9 cellular contexts compared by ENCODE assay signal in the genomic region with DNA sequence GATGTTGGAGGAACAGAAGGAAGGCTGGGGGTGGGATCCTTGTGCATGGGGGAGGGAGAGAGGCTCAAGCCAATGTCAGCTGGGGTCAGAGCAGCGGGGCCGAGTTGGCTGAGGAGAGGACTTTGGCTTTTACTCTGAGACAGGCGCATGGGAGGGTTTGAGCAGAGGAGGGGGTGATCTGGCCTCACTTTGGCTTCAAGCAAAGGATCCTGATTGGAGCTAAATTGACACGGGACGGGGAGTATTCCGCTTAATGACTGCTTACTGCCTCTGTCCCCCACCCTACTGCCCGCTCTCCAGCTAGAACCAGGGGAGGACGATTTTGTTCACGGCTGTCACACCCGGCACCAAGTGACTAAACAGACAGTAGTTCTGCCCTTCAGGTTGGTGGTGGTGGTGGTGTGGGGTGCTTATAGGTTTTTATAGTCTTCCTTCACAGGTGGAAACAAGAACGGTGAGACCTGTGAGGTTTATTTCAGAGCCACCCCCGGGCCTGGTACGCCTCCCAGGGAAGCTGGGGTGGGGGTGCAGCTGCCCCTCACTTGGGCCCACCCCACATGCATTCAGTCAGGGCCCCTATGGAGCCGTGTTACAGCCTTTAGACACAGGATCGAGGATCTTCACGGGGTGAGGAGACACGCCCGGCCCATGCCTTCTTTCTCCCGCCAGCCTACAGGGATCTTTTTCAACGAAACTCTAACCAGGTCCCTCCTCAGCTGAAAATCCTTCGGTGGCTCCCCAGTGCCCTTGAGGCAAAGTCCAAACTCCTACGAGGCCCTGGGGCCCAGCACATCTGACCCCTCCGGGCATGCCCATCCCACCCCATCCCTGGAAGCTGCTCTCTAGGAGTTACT. TPM values are rescaled to one million over a fixed set of nuclear protein-coding genes. Genes with fewer than 3 reads are reported as not detected.
A peak's percentile ranks its signal among the peaks of the same experiment; 100 is the strongest.
DNase-seq lines count a peak whose midpoint lies in the region; ATAC-seq, FAIRE-seq and TF ChIP-seq lines count a peak whose summit lies in the region.
"Had no signal": no experiment of that assay in that cellular context is flagged by ENCODE, and none has a peak within 500 bp of the region (broad histone marks: within the 10 kb centered on the region; RNA-seq: fewer than 3 reads in every experiment).

No MANE protein-coding gene starts in this region.

- H3K4me1 ChIP-seq in left ventricle myocardium inferior (peaks cover 56% of the 10 kb centered on the region), kidney (ENCODE audit: control insufficient read depth in 1 of 2, insufficient read depth in 1 of 2, low read depth in 1 of 2, low read length in 2 of 2) (peaks cover 0 to 7% of the 10 kb centered on the region in 2 donors), thyroid gland (peaks cover 35 to 45% of the 10 kb centered on the region in 2 donors), HAP-1 (peaks cover 33% of the 10 kb centered on the region)

- H3K36me3 Mint-ChIP-seq in WTC11 = no peaks in the 10 kb centered on the region

- H3K27ac ChIP-seq in left ventricle myocardium inferior (replicated peaks) (peak overlapping the region; percentile 76), kidney (ENCODE audit: low read depth in 2 of 2, low read length in 2 of 2) (peak overlapping the region in 1 of 2 donors; percentile 1), thyroid gland (peak overlapping the region in 2 of 3 donors; percentile 65 to 91)

- ATAC-seq in Right ventricle myocardium superior (ENCODE audit: poor library complexity) = no peak
- ATAC-seq in WTC11 = no peak

- no peak for DNase-seq in left ventricle myocardium inferior
- DNase-seq in Right ventricle myocardium superior = no peak
- no peak for DNase-seq in WTC11 (ENCODE audit: low spot score)
- DNase-seq in kidney = peak; percentile 66
- DNase-seq in thyroid gland = no peak
- DNase-seq in HAP-1 (ENCODE audit: low spot score in 2 of 2) = no peak
- DNase-seq in mesenteric fat pad (ENCODE audit: low spot score) = no peak
- DNase-seq in activated effector memory CD4-positive, alpha-beta T cell treated with Interleukin-2 at 50 U/mL for 16 hours = no peak
- DNase-seq: BE2C had no signal

- H3K4me1 Mint-ChIP-seq in WTC11 = peaks cover 66% of the 10 kb centered on the region

- no peak for TF ChIP-seq POLR2A in thyroid gland (IDR thresholded peaks at IDR 0.05)

- H3K4me3 ChIP-seq in left ventricle myocardium inferior (no peak overlapping the region), kidney (ENCODE audit: low read length in 2 of 2) (no peak overlapping the region), thyroid gland (replicated peaks in 1 of 3) (no peak overlapping the region), HAP-1 (no peak overlapping the region)

- H3K27ac Mint-ChIP-seq in WTC11 = no peak overlapping the region

- peaks cover 34% of the 10 kb centered on the region for H3K27me3 Mint-ChIP-seq in WTC11 (ENCODE audit: low read depth)

- H3K27me3 ChIP-seq in left ventricle myocardium inferior (ENCODE audit: low read depth) (no peaks in the 10 kb centered on the region), thyroid gland (no peaks in the 10 kb centered on the region), HAP-1 (ENCODE audit: low read depth) (no peaks in the 10 kb centered on the region)
- H3K27me3 ChIP-seq: BE2C had no signal

- WGBS in thyroid gland, 2 donors = 88 to 89% methylated on average over 23 of the region's 23 CpGs

- FAIRE-seq in kidney (lab: Jason Lieb, UNC) = no peak

- no peaks in the 10 kb centered on the region for H3K9me3 Mint-ChIP-seq in WTC11

- peak overlapping the region; percentile 75 for H3K4me3 Mint-ChIP-seq in WTC11

- in situ Hi-C loops in HAP-1 (cut with MboI; ENCODE audit: low sequenced_read_pairs) = loop anchor here (5.0 kb wide), 1 partner anchor 91 kb away; no protein-coding TSS in a partner anchor

- H3K36me3 ChIP-seq in left ventricle myocardium inferior (no peaks in the 10 kb centered on the region), kidney (ENCODE audit: control insufficient read depth in 1 of 2, insufficient read depth in 2 of 2, low read length in 2 of 2) (no peaks in the 10 kb centered on the region), thyroid gland (peaks cover 0 to 18% of the 10 kb centered on the region in 2 donors), HAP-1 (replicated peaks) (no peaks in the 10 kb centered on the region; the same call in 1 of the 2 replicates)

- TF ChIP-seq CTCF in left ventricle myocardium inferior (IDR thresholded peaks at IDR 0.05; ENCODE audit: borderline replicate concordance) (no peak), WTC11 (IDR thresholded peaks at IDR 0.05) (no peak), kidney (IDR thresholded peaks at IDR 0.05; ENCODE audit: borderline replicate concordance, extremely low read depth, insufficient read depth) (no peak), thyroid gland (IDR thresholded peaks at IDR 0.05) (no peak)

- intact Hi-C loops in left ventricle myocardium inferior (cut with micrococcal nuclease) = loop anchor here (10.0 kb wide), 1 partner anchor 193 kb away; no protein-coding TSS in a partner anchor
- intact Hi-C loops in Right ventricle myocardium superior (cut with DNase I) = loop anchor here (2.0 to 5.0 kb wide), 3 partner anchors 89 to 196 kb away; no protein-coding TSS in a partner anchor
- intact Hi-C loops in kidney (cut with DNase I) = loop anchor here (5.0 kb wide), 1 partner anchor 86 kb away; no protein-coding TSS in a partner anchor
- intact Hi-C loops in thyroid gland (cut with DNase I) = loop anchor here (10.0 kb wide), 1 partner anchor 173 kb away; the partner anchor contains the start of gene PEDS1

- H3K9ac ChIP-seq in kidney (ENCODE audit: low read length in 2 of 2) = no peak overlapping the region

- POLR2A ChIA-PET in WTC11 (lab: Charles Lee) = interaction anchor here (0.9 to 2.3 kb wide), 2 partner anchors 84 to 90 kb away, joined by 3 to 11 read pairs; no protein-coding TSS in a partner anchor

- no peaks in the 10 kb centered on the region for H3K9me3 ChIP-seq in left ventricle myocardium inferior (replicated peaks)
- no peaks in the 10 kb centered on the region for H3K9me3 ChIP-seq in kidney (ENCODE audit: control insufficient read depth in 1 of 2, low read length in 2 of 2)
- H3K9me3 ChIP-seq in thyroid gland = no peaks in the 10 kb centered on the region
- H3K9me3 ChIP-seq in HAP-1 = 0 out of 2 replicates have a peak, but pooled peaks cover 2% of the 10 kb centered on the region

- CTCF ChIA-PET in WTC11 (lab: Charles Lee) = interaction anchor here (0.6 to 10.5 kb wide), 13 partner anchors 8 to 188 kb away, joined by 3 to 288 read pairs (median 4); partner anchors contain the start of gene RNF114

TF ChIP-seq in WTC11, 78 proteins besides CTCF, POLR2A, EP300 and RAD21 (continues in another document):
- TF ChIP-seq NFATC4 (CRISPR knock-in tag; IDR thresholded peaks at IDR 0.05) (no peak), NR1H2 (CRISPR knock-in tag; IDR thresholded peaks at IDR 0.05) (no peak), ZNF671 (CRISPR knock-in tag; IDR thresholded peaks at IDR 0.05) (no peak), TEAD4 (CRISPR knock-in tag; IDR thresholded peaks at IDR 0.05) (no peak), GTF2I (CRISPR knock-in tag; conservative IDR thresholded peaks at IDR 0.05) (no peak)
- TF ChIP-seq, protein P1, sequence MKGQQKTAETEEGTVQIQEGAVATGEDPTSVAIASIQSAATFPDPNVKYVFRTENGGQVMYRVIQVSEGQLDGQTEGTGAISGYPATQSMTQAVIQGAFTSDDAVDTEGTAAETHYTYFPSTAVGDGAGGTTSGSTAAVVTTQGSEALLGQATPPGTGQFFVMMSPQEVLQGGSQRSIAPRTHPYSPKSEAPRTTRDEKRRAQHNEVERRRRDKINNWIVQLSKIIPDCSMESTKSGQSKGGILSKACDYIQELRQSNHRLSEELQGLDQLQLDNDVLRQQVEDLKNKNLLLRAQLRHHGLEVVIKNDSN (CRISPR knock-in tag; IDR thresholded peaks at IDR 0.05) = no peak
- TF ChIP-seq, protein P2, sequence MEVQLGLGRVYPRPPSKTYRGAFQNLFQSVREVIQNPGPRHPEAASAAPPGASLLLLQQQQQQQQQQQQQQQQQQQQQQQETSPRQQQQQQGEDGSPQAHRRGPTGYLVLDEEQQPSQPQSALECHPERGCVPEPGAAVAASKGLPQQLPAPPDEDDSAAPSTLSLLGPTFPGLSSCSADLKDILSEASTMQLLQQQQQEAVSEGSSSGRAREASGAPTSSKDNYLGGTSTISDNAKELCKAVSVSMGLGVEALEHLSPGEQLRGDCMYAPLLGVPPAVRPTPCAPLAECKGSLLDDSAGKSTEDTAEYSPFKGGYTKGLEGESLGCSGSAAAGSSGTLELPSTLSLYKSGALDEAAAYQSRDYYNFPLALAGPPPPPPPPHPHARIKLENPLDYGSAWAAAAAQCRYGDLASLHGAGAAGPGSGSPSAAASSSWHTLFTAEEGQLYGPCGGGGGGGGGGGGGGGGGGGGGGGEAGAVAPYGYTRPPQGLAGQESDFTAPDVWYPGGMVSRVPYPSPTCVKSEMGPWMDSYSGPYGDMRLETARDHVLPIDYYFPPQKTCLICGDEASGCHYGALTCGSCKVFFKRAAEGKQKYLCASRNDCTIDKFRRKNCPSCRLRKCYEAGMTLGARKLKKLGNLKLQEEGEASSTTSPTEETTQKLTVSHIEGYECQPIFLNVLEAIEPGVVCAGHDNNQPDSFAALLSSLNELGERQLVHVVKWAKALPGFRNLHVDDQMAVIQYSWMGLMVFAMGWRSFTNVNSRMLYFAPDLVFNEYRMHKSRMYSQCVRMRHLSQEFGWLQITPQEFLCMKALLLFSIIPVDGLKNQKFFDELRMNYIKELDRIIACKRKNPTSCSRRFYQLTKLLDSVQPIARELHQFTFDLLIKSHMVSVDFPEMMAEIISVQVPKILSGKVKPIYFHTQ (CRISPR knock-in tag; IDR thresholded peaks at IDR 0.05) = no peak

RNA-seq across cellular contexts. Expression of gene SNAI1, which starts 1.3 kb away (rescaled TPM):
- 0.69 TPM for total RNA-seq in left ventricle myocardium inferior
- total RNA-seq in Right ventricle myocardium superior = 0.81 TPM
- 7.0 to 8.7 TPM (median 7.9 TPM) in 3 replicates for total RNA-seq in WTC11 (2021)
- 3.7 TPM for total RNA-seq in kidney
- 4.5 TPM for polyA plus RNA-seq in kidney (ENCODE audit: insufficient read depth, low read depth, low replicate concordance)
- total RNA-seq in thyroid gland = 10 to 100 TPM in 1 of 4 donors, 1 to 10 TPM in 3; 8.2 to 14.1 (median 9.9) TPM
- total RNA-seq in mesenteric fat pad = 19.1 TPM

RNA-seq across cellular contexts. Expression of gene RNF114, which starts 45.2 kb away (rescaled TPM):
- total RNA-seq in left ventricle myocardium inferior (50.8 TPM), Right ventricle myocardium superior (52.1 TPM), WTC11 (2021) (86.6 to 91.6 TPM (median 88.1 TPM) in 3 replicates), kidney (89.2 TPM), thyroid gland (100 to 1,000 TPM; 132 to 279 (median 179) TPM), mesenteric fat pad (59.9 TPM)
- 70.7 TPM for polyA plus RNA-seq in kidney (ENCODE audit: insufficient read depth, low read depth, low replicate concordance)
